ENCODE assay signal across 16 cellular contexts in the genomic region with DNA sequence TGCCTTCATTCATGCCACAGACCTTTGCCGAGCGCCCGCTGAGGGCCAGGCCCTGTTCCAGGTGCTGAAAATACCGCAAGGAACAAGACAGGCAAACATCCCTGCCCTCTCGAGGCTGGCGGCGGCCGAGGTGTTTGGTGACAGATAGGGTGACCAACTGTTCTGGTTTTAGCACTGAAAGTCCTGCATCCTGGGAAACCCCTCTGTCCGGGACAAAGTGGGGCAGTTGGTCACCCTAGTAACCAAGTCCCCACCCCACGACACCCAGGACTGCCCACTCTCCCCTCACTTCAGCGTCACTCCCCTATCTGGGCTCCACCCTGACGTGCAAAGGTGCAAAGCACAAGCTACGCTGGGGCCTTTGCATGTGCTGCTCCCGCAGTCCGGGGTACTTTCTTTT. TPM values are rescaled to one million over a fixed set of nuclear protein-coding genes. Genes with fewer than 3 reads are reported as not detected.
DNase-seq lines count a peak whose midpoint lies in the region; ATAC-seq and TF ChIP-seq lines count a peak whose summit lies in the region.
"Had no signal": no experiment of that assay in that cellular context is flagged by ENCODE, and none has a peak within 500 bp of the region (broad histone marks: within the 10 kb centered on the region; RNA-seq: fewer than 3 reads in every experiment).

No MANE protein-coding gene starts in this region.

- H3K36me3 ChIP-seq in SK-N-SH (replicated peaks in 1 of 2; ENCODE audit: control insufficient read depth in 1 of 2, insufficient read depth in 2 of 2, low read length in 1 of 2), result peaks cover 17 to 37% of the 10 kb centered on the region in 2 experiments
- peaks cover 0 to 36% (median 8%) of the 10 kb centered on the region in 4 donors for H3K36me3 ChIP-seq in right lobe of liver
- peaks cover 42% of the 10 kb centered on the region for H3K36me3 ChIP-seq in HAP-1 (replicated peaks)
- peaks cover 14% of the 10 kb centered on the region for H3K36me3 ChIP-seq in GM23248 (ENCODE audit: low read depth)

- peaks cover 20% of the 10 kb centered on the region for H3K4me1 Mint-ChIP-seq in chondrocyte (ENCODE audit: low read depth)
- peaks cover 44% of the 10 kb centered on the region for H3K4me1 Mint-ChIP-seq in stimulated activated effector memory CD8-positive, alpha-beta T cell treated with anti-CD3 and anti-CD28 coated beads, Interleukin-12 subunit alpha, Interleukin-12 subunit beta, amount 100 ng/mL, for 72 hours

- no peaks in the 10 kb centered on the region for H3K9me3 Mint-ChIP-seq in chondrocyte (ENCODE audit: low read depth)
- H3K9me3 Mint-ChIP-seq in stimulated activated effector memory CD8-positive, alpha-beta T cell treated with anti-CD3 and anti-CD28 coated beads, Interleukin-12 subunit alpha, Interleukin-12 subunit beta, amount 100 ng/mL, for 72 hours, result no peaks in the 10 kb centered on the region
- H3K9me3 Mint-ChIP-seq: CD8-positive, alpha-beta memory T cell had no signal

- DNase-seq in SK-N-SH (no peak), chondrocyte (ENCODE audit: low spot score) (no peak), right lobe of liver (peak in 2 of 3 donors; percentile 51 to 54), HAP-1 (ENCODE audit: low spot score in 2 of 2) (no peak), D341Med (ENCODE audit: low spot score) (no peak), GM23248 (no peak)
- no peak for DNase-seq in stimulated activated effector memory CD8-positive, alpha-beta T cell treated with anti-CD3 and anti-CD28 coated beads, Interleukin-12 subunit alpha, Interleukin-12 subunit beta, amount 100 ng/mL, for 72 hours (ENCODE audit: low spot score in 2 of 2)
- DNase-seq: 8988T; aorta; CD8-positive, alpha-beta memory T cell; foreskin melanocyte; GDM1; MV-4-11; stimulated activated CD4-positive, alpha-beta T cell treated with anti-CD3 and anti-CD28 coated beads, Interleukin-1b, Interleukin-23, amount 100 ng/mL, for 48 hours had no signal

- H3F3A ChIP-seq in SK-N-SH (replicated peaks; ENCODE audit: insufficient read depth) (no peaks in the 10 kb centered on the region), GM23248 (ENCODE audit: insufficient read depth) (peaks cover 28% of the 10 kb centered on the region)

- H3K4me1 ChIP-seq in SK-N-SH (ENCODE audit: control insufficient read depth in 1 of 2, insufficient read depth in 2 of 2, low read depth in 1 of 2, low read length in 1 of 2) (no peaks in the 10 kb centered on the region), right lobe of liver (peaks cover 0 to 21% (median 11%) of the 10 kb centered on the region in 4 donors), HAP-1 (no peaks in the 10 kb centered on the region), GM23248 (ENCODE audit: insufficient read depth) (peaks cover 17% of the 10 kb centered on the region)

- CTCF ChIA-PET in SK-N-SH (lab: Yijun Ruan, JAX), result no interaction called here

- no peak for ATAC-seq in SK-N-SH treated with all-trans-retinoic acid at 6 μM for 48 hours
- ATAC-seq in right lobe of liver, result no peak
- no peak for ATAC-seq in stimulated activated effector memory CD8-positive, alpha-beta T cell treated with anti-CD3 and anti-CD28 coated beads, Interleukin-12 subunit alpha, Interleukin-12 subunit beta, amount 100 ng/mL, for 72 hours

- no peak overlapping the region for H3K4me3 ChIP-seq in SK-N-SH (ENCODE audit: low read depth in 2 of 2, low read length in 1 of 2)
- no peak overlapping the region for H3K4me3 ChIP-seq in right lobe of liver
- no peak overlapping the region for H3K4me3 ChIP-seq in HAP-1
- H3K4me3 ChIP-seq in GM23248, result no peak overlapping the region
- H3K4me3 ChIP-seq: prostate gland had no signal

- no peak overlapping the region for H3K4me3 Mint-ChIP-seq in chondrocyte (ENCODE audit: unreplicated experiment)
- peak overlapping the region; percentile 11 for H3K4me3 Mint-ChIP-seq in stimulated activated effector memory CD8-positive, alpha-beta T cell treated with anti-CD3 and anti-CD28 coated beads, Interleukin-12 subunit alpha, Interleukin-12 subunit beta, amount 100 ng/mL, for 72 hours

- WGBS in SK-N-SH (ENCODE audit: low lambda C conversion rate), result 94% methylated on average over 14 of the region's 15 CpGs
- WGBS in right lobe of liver (ENCODE audit: insufficient coverage, low coverage, low lambda C conversion rate, missing lambda C conversion rate), result 46% methylated on average over 9 of the region's 15 CpGs
- WGBS in GM23248 (ENCODE audit: low coverage in 1 of 2, low lambda C conversion rate in 2 of 2, missing lambda C conversion rate in 2 of 2), 2 experiments, result 83 to 84% methylated on average over 15 of the region's 15 CpGs

- H3K79me2 ChIP-seq in SK-N-SH (ENCODE audit: insufficient read depth), result peaks cover 93% of the 10 kb centered on the region
- peaks cover 97% of the 10 kb centered on the region for H3K79me2 ChIP-seq in GM23248 (ENCODE audit: insufficient read depth)

- no peak for TF ChIP-seq RAD21 in SK-N-SH (IDR thresholded peaks at IDR 0.05; ENCODE audit: low read length)

- H3K9me2 ChIP-seq in SK-N-SH, result no peaks in the 10 kb centered on the region
- no peaks in the 10 kb centered on the region for H3K9me2 ChIP-seq in GM23248 (ENCODE audit: insufficient read depth)

- intact Hi-C loops in right lobe of liver (cut with DNase I), result no loop called here

- peaks cover 24% of the 10 kb centered on the region for H3K36me3 Mint-ChIP-seq in chondrocyte (ENCODE audit: low read depth)
- H3K36me3 Mint-ChIP-seq in stimulated activated effector memory CD8-positive, alpha-beta T cell treated with anti-CD3 and anti-CD28 coated beads, Interleukin-12 subunit alpha, Interleukin-12 subunit beta, amount 100 ng/mL, for 72 hours, result peaks cover 93% of the 10 kb centered on the region

- H3K27me3 ChIP-seq in SK-N-SH (ENCODE audit: insufficient read depth), result no peaks in the 10 kb centered on the region
- no peaks in the 10 kb centered on the region for H3K27me3 ChIP-seq in right lobe of liver
- no peaks in the 10 kb centered on the region for H3K27me3 ChIP-seq in HAP-1 (ENCODE audit: low read depth)
- no peaks in the 10 kb centered on the region for H3K27me3 ChIP-seq in GM23248 (replicated peaks; ENCODE audit: insufficient read depth)

- H3K9me3 ChIP-seq in SK-N-SH, result no peaks in the 10 kb centered on the region
- no peaks in the 10 kb centered on the region for H3K9me3 ChIP-seq in right lobe of liver
- no peaks in the 10 kb centered on the region for H3K9me3 ChIP-seq in HAP-1
- H3K9me3 ChIP-seq in GM23248 (ENCODE audit: low read depth), result no peaks in the 10 kb centered on the region
- H3K9me3 ChIP-seq: prostate gland had no signal

- H4K20me1 ChIP-seq in SK-N-SH (ENCODE audit: insufficient read depth) (peaks cover 86% of the 10 kb centered on the region), GM23248 (ENCODE audit: insufficient read depth) (peaks cover 18% of the 10 kb centered on the region; the same call in 1 of the 2 replicates)

- in situ Hi-C loops in HAP-1 (cut with MboI; ENCODE audit: low sequenced_read_pairs), result no loop called here
- in situ Hi-C loops in GM23248 (cut with MboI), result no loop called here

- TF ChIP-seq POLR2A in right lobe of liver (IDR thresholded peaks at IDR 0.05), result no peak

- H2AFZ ChIP-seq in SK-N-SH (ENCODE audit: low read depth), result no peak overlapping the region
- H2AFZ ChIP-seq in GM23248, result no peak overlapping the region

- POLR2A ChIA-PET in SK-N-SH (lab: Yijun Ruan, JAX), result interaction anchor here (0.6 kb wide), 1 partner anchor 23 kb away, joined by 3 read pairs; no protein-coding TSS in a partner anchor

- H3K9ac ChIP-seq in SK-N-SH (no peak overlapping the region), GM23248 (no peak overlapping the region)

- peak overlapping the region; percentile 59 for H3K27ac Mint-ChIP-seq in chondrocyte (ENCODE audit: unreplicated experiment)
- peak overlapping the region; percentile 78 for H3K27ac Mint-ChIP-seq in stimulated activated effector memory CD8-positive, alpha-beta T cell treated with anti-CD3 and anti-CD28 coated beads, Interleukin-12 subunit alpha, Interleukin-12 subunit beta, amount 100 ng/mL, for 72 hours

- no peak overlapping the region for H3K4me2 ChIP-seq in SK-N-SH
- no peak overlapping the region for H3K4me2 ChIP-seq in GM23248 (ENCODE audit: unreplicated experiment)

- TF ChIP-seq CTCF in SK-N-SH (IDR thresholded peaks at IDR 0.05) (no peak), chondrocyte (IDR thresholded peaks at IDR 0.05) (no peak), right lobe of liver (IDR thresholded peaks at IDR 0.05) (no peak)

- H3K27me3 Mint-ChIP-seq in chondrocyte (ENCODE audit: low read depth), result no peaks in the 10 kb centered on the region

- H3K27ac ChIP-seq in SK-N-SH (ENCODE audit: low read depth in 2 of 2, low read length in 1 of 2), result no peak overlapping the region
- no peak overlapping the region for H3K27ac ChIP-seq in right lobe of liver
- no peak overlapping the region for H3K27ac ChIP-seq in GM23248
- H3K27ac ChIP-seq: prostate gland had no signal

- no peak for TF ChIP-seq EP300 in SK-N-SH (IDR thresholded peaks at IDR 0.05; ENCODE audit: borderline replicate concordance in 1 of 2, low read depth in 1 of 2, low read length in 1 of 2)

TF ChIP-seq in SK-N-SH treated with all-trans-retinoic acid at 6 μM for 48 hours, 23 proteins besides CTCF, POLR2A, EP300 and RAD21 (continues in another document):
- TF ChIP-seq RARB (CRISPR knock-in tag; IDR thresholded peaks at IDR 0.05) (no peak), BACH2 (CRISPR knock-in tag; IDR thresholded peaks at IDR 0.05; ENCODE audit: borderline replicate concordance) (no peak), OSR1 (CRISPR knock-in tag; IDR thresholded peaks at IDR 0.05) (no peak), CSDC2 (CRISPR knock-in tag; IDR thresholded peaks at IDR 0.05) (no peak), TCF4 (CRISPR knock-in tag; IDR thresholded peaks at IDR 0.05; ENCODE audit: borderline replicate concordance) (no peak), GLIS3 (CRISPR knock-in tag; IDR thresholded peaks at IDR 0.05) (no peak), ZNF8 (CRISPR knock-in tag; IDR thresholded peaks at IDR 0.05) (no peak), ZFP30 (CRISPR knock-in tag; IDR thresholded peaks at IDR 0.05) (no peak), SNAI2 (CRISPR knock-in tag; IDR thresholded peaks at IDR 0.05) (no peak)

RNA-seq across cellular contexts. Expression of a gene that starts 17.3 kb away (rescaled TPM):
- polyA plus RNA-seq in SK-N-SH (2012; rRNA removed) (5.6 and 7.4 TPM in 2 replicates), GM23248 (2016; fragmentation: Nextera tagmentation; extraction: Ambion mirVana) (17.8 and 20.6 TPM in 2 replicates)
- 2.8 and 5.8 TPM in 2 replicates for polyA plus RNA-seq in SK-N-SH (2012; cell fraction: cytosol; rRNA removed)
- polyA plus RNA-seq in SK-N-SH (2012; cell fraction: nucleus; rRNA removed), result 17.7 and 19.8 TPM in 2 replicates
- total RNA-seq in chondrocyte (29.4 to 29.9 TPM (median 29.5 TPM) in 3 replicates), right lobe of liver (10 to 100 TPM; 19.0 to 38.5 (median 27.7) TPM)
- 33.6 and 41.3 TPM in 2 replicates for total RNA-seq in GM23248 (2014; rRNA removed; shearing (Covaris generic))

RNA-seq across cellular contexts. Expression of a gene that starts 41.9 kb away (rescaled TPM):
- polyA plus RNA-seq in SK-N-SH (2012; rRNA removed) (7.7 and 14.1 TPM in 2 replicates), GM23248 (2016; fragmentation: Nextera tagmentation; extraction: Ambion mirVana) (6.9 and 9.1 TPM in 2 replicates)
- 4.8 and 7.9 TPM in 2 replicates for polyA plus RNA-seq in SK-N-SH (2012; cell fraction: cytosol; rRNA removed)
- 17.7 and 23.8 TPM in 2 replicates for polyA plus RNA-seq in SK-N-SH (2012; cell fraction: nucleus; rRNA removed)
- total RNA-seq in chondrocyte (26.3 to 29.7 TPM (median 26.7 TPM) in 3 replicates), right lobe of liver (10 to 100 TPM in 5 of 6 experiments, 1 to 10 TPM in 1; 9.9 to 20.0 (median 14.9) TPM)
- 16.8 and 21.0 TPM in 2 replicates for total RNA-seq in GM23248 (2014; rRNA removed; shearing (Covaris generic))

Comparison
In these comparisons a context has a peak if more than half of its experiments do, and no peak if none do; other contexts are left out.
1. DNase-seq: peak in right lobe of liver (2 of 3); none in SK-N-SH (single experiment), chondrocyte (single experiment), stimulated activated effector memory CD8-positive, alpha-beta T cell treated with anti-CD3 and anti-CD28 coated beads, Interleukin-12 subunit alpha, Interleukin-12 subunit beta, amount 100 ng/mL, for 72 hours (0 of 2), HAP-1 (0 of 2), D341Med (single experiment) and GM23248 (single experiment).